In genomic region chr18:31591113-31591512, GRCh38 we compare ENCODE assay signal across 24 cellular contexts. TPM values are rescaled to one million over a fixed set of nuclear protein-coding genes. Genes with fewer than 3 reads are reported as not detected.
DNase-seq lines count a peak whose midpoint lies in the region; ATAC-seq and TF ChIP-seq lines count a peak whose summit lies in the region.
"Had no signal": no experiment of that assay in that cellular context is flagged by ENCODE, and none has a peak within 500 bp of the region (broad histone marks: within the 10 kb centered on the region; RNA-seq: fewer than 3 reads in every experiment).

No MANE protein-coding gene starts in this region.

- CTCF ChIA-PET in Caco-2 (lab: Charles Lee), result interaction anchor here (0.7 kb wide), 1 partner anchor 29 kb away, joined by 4 read pairs; no protein-coding TSS in a partner anchor

- H3K27me3 ChIP-seq in Caco-2 (replicated peaks; ENCODE audit: control insufficient read depth, insufficient read depth, low read length), result no peaks in the 10 kb centered on the region
- no peaks in the 10 kb centered on the region for H3K27me3 ChIP-seq in layer of hippocampus (ENCODE audit: control insufficient read depth, insufficient read depth, low read length)
- H3K27me3 ChIP-seq in left ventricle myocardium inferior (ENCODE audit: low read depth), result peaks cover 7% of the 10 kb centered on the region
- H3K27me3 ChIP-seq: MG63 had no signal

- DNase-seq in Caco-2, result no peak
- DNase-seq in progenitor cell of endocrine pancreas (ENCODE audit: low spot score, unreplicated experiment), result no peak
- DNase-seq in left ventricle myocardium inferior, result no peak
- DNase-seq in dermis blood vessel endothelial cell, result no peak
- DNase-seq: C1 segment of cervical spinal cord; DMS79 treated with DMSO at 0.1 percent for 48 hours; H7; HFFc6; Kasumi-1; MG63; NCI-H1048; NCI-H1436; NCI-H2029; NCI-H446; NK-92 treated with Interleukin-12 subunit alpha and Interleukin-12 subunit beta, amount 100 ng/mL, for 24 hours; SHP77 had no signal

- BruUV-seq in Caco-2 (replicated peaks; lab: Mats Ljungman, UMichigan), result no TSS peak

- H3K27me3 Mint-ChIP-seq in Caco-2 (ENCODE audit: insufficient read depth, unreplicated experiment) (no peaks in the 10 kb centered on the region), progenitor cell of endocrine pancreas (no peaks in the 10 kb centered on the region)
- H3K27me3 Mint-ChIP-seq: IgD-negative memory B cell had no signal

- peak overlapping the region; percentile 50 for H3K4me3 Mint-ChIP-seq in Caco-2 (ENCODE audit: unreplicated experiment)
- H3K4me3 Mint-ChIP-seq in progenitor cell of endocrine pancreas (ENCODE audit: low read depth), result peak overlapping the region; percentile 35
- H3K4me3 Mint-ChIP-seq: HFFc6, IgD-negative memory B cell had no signal

- no peaks in the 10 kb centered on the region for H3K9me3 ChIP-seq in Caco-2
- no peaks in the 10 kb centered on the region for H3K9me3 ChIP-seq in left ventricle myocardium inferior (replicated peaks)
- H3K9me3 ChIP-seq: MG63 had no signal

- H3K9me3 Mint-ChIP-seq in Caco-2 (ENCODE audit: unreplicated experiment) (no peaks in the 10 kb centered on the region), progenitor cell of endocrine pancreas (ENCODE audit: low read depth) (peaks cover 9% of the 10 kb centered on the region)
- H3K9me3 Mint-ChIP-seq: IgD-negative memory B cell had no signal

- no peak for ATAC-seq in HG02885 (IDR thresholded peaks at IDR 0.05; ENCODE audit: poor library complexity, unreplicated experiment)

- H3K36me3 ChIP-seq in Caco-2 (ENCODE audit: control insufficient read depth, insufficient read depth, low read length), result no peaks in the 10 kb centered on the region
- no peaks in the 10 kb centered on the region for H3K36me3 ChIP-seq in left ventricle myocardium inferior
- H3K36me3 ChIP-seq: MG63 had no signal

- peaks cover 9% of the 10 kb centered on the region for H3K4me1 Mint-ChIP-seq in Caco-2 (ENCODE audit: low read depth, unreplicated experiment)
- peaks cover 46% of the 10 kb centered on the region for H3K4me1 Mint-ChIP-seq in progenitor cell of endocrine pancreas (ENCODE audit: low read depth)
- H3K4me1 Mint-ChIP-seq: IgD-negative memory B cell had no signal

- peaks cover 37% of the 10 kb centered on the region for H3K4me1 ChIP-seq in Caco-2
- no peaks in the 10 kb centered on the region for H3K4me1 ChIP-seq in left ventricle myocardium inferior

- POLR2A ChIA-PET in Caco-2 (lab: Charles Lee), result no interaction called here

- H3K4me3 ChIP-seq in Caco-2 (ENCODE audit: low read depth, low read length) (no peak overlapping the region), left ventricle myocardium inferior (no peak overlapping the region)
- H3K4me3 ChIP-seq: MG63, SK-N-MC had no signal

- intact Hi-C loops in Caco-2 (cut with micrococcal nuclease; ENCODE audit: unreplicated experiment) (no loop called here), left ventricle myocardium inferior (cut with micrococcal nuclease) (no loop called here)

- H3K27ac ChIP-seq in VCaP (peak overlapping the region; percentile 64), layer of hippocampus (ENCODE audit: low read depth, low read length) (peak overlapping the region; percentile 33), left ventricle myocardium inferior (replicated peaks) (no peak overlapping the region)
- H3K27ac ChIP-seq: HL-60, SK-N-MC had no signal

- peak overlapping the region; percentile 48 for H3K27ac Mint-ChIP-seq in Caco-2 (ENCODE audit: unreplicated experiment)
- H3K27ac Mint-ChIP-seq in progenitor cell of endocrine pancreas, result peak overlapping the region; percentile 29
- H3K27ac Mint-ChIP-seq: HFFc6, IgD-negative memory B cell had no signal

- TF ChIP-seq CTCF in Caco-2 (IDR thresholded peaks at IDR 0.05; ENCODE audit: insufficient read depth in 1 of 2, low read depth in 1 of 2, low read length in 1 of 2, severe bottlenecking in 1 of 2, unreplicated experiment in 1 of 2) (no peak), VCaP (conservative IDR thresholded peaks at IDR 0.05) (no peak), progenitor cell of endocrine pancreas (IDR thresholded peaks at IDR 0.05; ENCODE audit: unreplicated experiment) (no peak), left ventricle myocardium inferior (IDR thresholded peaks at IDR 0.05; ENCODE audit: borderline replicate concordance) (no peak)

- H3K36me3 Mint-ChIP-seq in Caco-2 (ENCODE audit: insufficient read depth, unreplicated experiment) (peaks cover 24% of the 10 kb centered on the region), progenitor cell of endocrine pancreas (ENCODE audit: insufficient read depth) (peaks cover 2% of the 10 kb centered on the region)
- H3K36me3 Mint-ChIP-seq: IgD-negative memory B cell had no signal

RNA-seq across cellular contexts. Expression of gene TTR, which starts 0.6 kb away (rescaled TPM):
- total RNA-seq in Caco-2 (2022) (102 and 139 TPM in 2 replicates), progenitor cell of endocrine pancreas (150 and 157 TPM in 2 replicates), left ventricle myocardium inferior (not detected), dermis blood vessel endothelial cell (not detected in 2 replicates)
- total RNA-seq: H7, HFFc6, HT1080, OCI-LY7 had no signal

Comparison
In these comparisons a context has a peak if more than half of its experiments do, and no peak if none do; other contexts are left out.
1. RNA of gene TTR, which starts 0.6 kb away (total RNA-seq): 150 to 157 TPM in progenitor cell of endocrine pancreas and 102 to 139 TPM in Caco-2; not detected in left ventricle myocardium inferior (single experiment) and not detected in dermis blood vessel endothelial cell; every median in the first group is over 100 times any median in the second.